Comparison of ENCODE assay signal across 13 cellular contexts in genomic region chr14:22390824-22391461, GRCh38.
DNase-seq lines count a peak whose midpoint lies in the region; ATAC-seq and TF ChIP-seq lines count a peak whose summit lies in the region.
"Had no signal": no experiment of that assay in that cellular context is flagged by ENCODE, and none has a peak within 500 bp of the region (broad histone marks: within the 10 kb centered on the region; RNA-seq: fewer than 3 reads in every experiment).

No MANE protein-coding gene starts in this region.

- peaks cover 38% of the 10 kb centered on the region for H3K4me1 ChIP-seq in RWPE2 (ENCODE audit: insufficient read depth, poor library complexity, severe bottlenecking)

- H3K4me3 ChIP-seq in RWPE2 (ENCODE audit: severe bottlenecking): no peak overlapping the region
- H3K4me3 ChIP-seq: smooth muscle cell, tibial artery had no signal

- peak overlapping the region; percentile 76 for H3K27ac ChIP-seq in RWPE2 (ENCODE audit: poor library complexity, severe bottlenecking)
- H3K27ac ChIP-seq: tibial artery had no signal

- no peaks in the 10 kb centered on the region for H3K36me3 Mint-ChIP-seq in activated CD8-positive, alpha-beta memory T cell treated with anti-CD3 and anti-CD28 coated beads, Interleukin-2, amount 10 ng/mL, durations not matched to agents 7 days and 5 days
- no peaks in the 10 kb centered on the region for H3K36me3 Mint-ChIP-seq in activated CD4-positive, alpha-beta T cell treated with anti-CD3 and anti-CD28 coated beads, Interleukin-2, amount 10 ng/mL, durations not matched to agents 7 days and 5 days (ENCODE audit: low read depth)
- H3K36me3 Mint-ChIP-seq: CD4-positive, alpha-beta memory T cell had no signal

- CTCF ChIA-PET in activated CD8-positive, alpha-beta memory T cell treated with anti-CD3 and anti-CD28 coated beads, Interleukin-2, amount 10 ng/mL, durations not matched to agents 7 days and 5 days (lab: Charles Lee): no interaction called here
- CTCF ChIA-PET in activated CD4-positive, alpha-beta T cell treated with anti-CD3 and anti-CD28 coated beads, Interleukin-2, amount 10 ng/mL, durations not matched to agents 7 days and 5 days (lab: Charles Lee): no interaction called here

- H3K27ac Mint-ChIP-seq in activated CD8-positive, alpha-beta memory T cell treated with anti-CD3 and anti-CD28 coated beads, Interleukin-2, amount 10 ng/mL, durations not matched to agents 7 days and 5 days: no peak overlapping the region
- H3K27ac Mint-ChIP-seq in activated CD4-positive, alpha-beta T cell treated with anti-CD3 and anti-CD28 coated beads, Interleukin-2, amount 10 ng/mL, durations not matched to agents 7 days and 5 days: no peak overlapping the region
- H3K27ac Mint-ChIP-seq: CD4-positive, alpha-beta memory T cell had no signal

- no peaks in the 10 kb centered on the region for H3K4me1 Mint-ChIP-seq in activated CD8-positive, alpha-beta memory T cell treated with anti-CD3 and anti-CD28 coated beads, Interleukin-2, amount 10 ng/mL, durations not matched to agents 7 days and 5 days
- no peaks in the 10 kb centered on the region for H3K4me1 Mint-ChIP-seq in activated CD4-positive, alpha-beta T cell treated with anti-CD3 and anti-CD28 coated beads, Interleukin-2, amount 10 ng/mL, durations not matched to agents 7 days and 5 days
- H3K4me1 Mint-ChIP-seq: CD4-positive, alpha-beta memory T cell had no signal

- no peak overlapping the region for H3K4me3 Mint-ChIP-seq in activated CD8-positive, alpha-beta memory T cell treated with anti-CD3 and anti-CD28 coated beads, Interleukin-2, amount 10 ng/mL, durations not matched to agents 7 days and 5 days
- H3K4me3 Mint-ChIP-seq in activated CD4-positive, alpha-beta T cell treated with anti-CD3 and anti-CD28 coated beads, Interleukin-2, amount 10 ng/mL, durations not matched to agents 7 days and 5 days: no peak overlapping the region
- H3K4me3 Mint-ChIP-seq: CD4-positive, alpha-beta memory T cell had no signal

- H3K36me3 ChIP-seq in RWPE2 (ENCODE audit: low read depth): no peaks in the 10 kb centered on the region
- H3K36me3 ChIP-seq: tibial artery had no signal

- H3K9me3 ChIP-seq in RWPE2 (ENCODE audit: severe bottlenecking): no peaks in the 10 kb centered on the region
- H3K9me3 ChIP-seq: tibial artery had no signal

- DNase-seq in RWPE2 (ENCODE audit: low spot score): no peak
- peak; percentile 76 for DNase-seq in renal cortical epithelial cell (ENCODE audit: low read depth)
- DNase-seq in activated CD8-positive, alpha-beta memory T cell treated with anti-CD3 and anti-CD28 coated beads, Interleukin-2, amount 10 ng/mL, durations not matched to agents 7 days and 5 days: no peak
- no peak for DNase-seq in NCI-H146 treated with DMSO at 0.1 percent for 48 hours (lab: John Stamatoyannopoulos, UW; ENCODE audit: unreplicated experiment)
- no peak for DNase-seq in left ventricle myocardium superior
- no peak for DNase-seq in activated CD4-positive, alpha-beta T cell treated with anti-CD3 and anti-CD28 coated beads, Interleukin-2, amount 10 ng/mL, durations not matched to agents 7 days and 5 days
- DNase-seq: activated CD4-positive, alpha-beta T cell treated with anti-CD3 and anti-CD28 coated beads for 1 hour; NCI-H1417 treated with DMSO at 0.1 percent for 48 hours; tibial artery had no signal

- H3K9me3 Mint-ChIP-seq in activated CD8-positive, alpha-beta memory T cell treated with anti-CD3 and anti-CD28 coated beads, Interleukin-2, amount 10 ng/mL, durations not matched to agents 7 days and 5 days (ENCODE audit: low read depth): no peaks in the 10 kb centered on the region
- H3K9me3 Mint-ChIP-seq in activated CD4-positive, alpha-beta T cell treated with anti-CD3 and anti-CD28 coated beads, Interleukin-2, amount 10 ng/mL, durations not matched to agents 7 days and 5 days: no peaks in the 10 kb centered on the region
- H3K9me3 Mint-ChIP-seq: CD4-positive, alpha-beta memory T cell had no signal

- H3K27me3 Mint-ChIP-seq in activated CD8-positive, alpha-beta memory T cell treated with anti-CD3 and anti-CD28 coated beads, Interleukin-2, amount 10 ng/mL, durations not matched to agents 7 days and 5 days: no peaks in the 10 kb centered on the region
- H3K27me3 Mint-ChIP-seq in activated CD4-positive, alpha-beta T cell treated with anti-CD3 and anti-CD28 coated beads, Interleukin-2, amount 10 ng/mL, durations not matched to agents 7 days and 5 days: no peaks in the 10 kb centered on the region
- H3K27me3 Mint-ChIP-seq: CD4-positive, alpha-beta memory T cell had no signal

- intact Hi-C loops in left ventricle myocardium superior (cut with micrococcal nuclease): loop anchor here (5.0 to 10.0 kb wide), 3 partner anchors 81 to 254 kb away; partner anchors contain the start of gene OR6J1

- ATAC-seq in GM18907 (IDR thresholded peaks at IDR 0.05; ENCODE audit: unreplicated experiment) (peak; percentile 61), HG02970 (IDR thresholded peaks at IDR 0.05; ENCODE audit: low FRiP score, unreplicated experiment) (peak; percentile 44), RWPE2 (ENCODE audit: low read depth) (peak; percentile 87), left ventricle myocardium superior (no peak)
- no peak for ATAC-seq in activated CD8-positive, alpha-beta memory T cell treated with anti-CD3 and anti-CD28 coated beads, Interleukin-2, amount 10 ng/mL, durations not matched to agents 7 days and 5 days

- TF ChIP-seq CTCF in RWPE2 (IDR thresholded peaks at IDR 0.05; ENCODE audit: poor library complexity, severe bottlenecking): no peak

- no peaks in the 10 kb centered on the region for H3K27me3 ChIP-seq in RWPE2 (ENCODE audit: insufficient read depth, poor library complexity, severe bottlenecking)

- POLR2A ChIA-PET in activated CD4-positive, alpha-beta T cell treated with anti-CD3 and anti-CD28 coated beads, Interleukin-2, amount 10 ng/mL, durations not matched to agents 7 days and 5 days (lab: Charles Lee): no interaction called here

Comparison
In these comparisons a context has a peak if more than half of its experiments do, and no peak if none do; other contexts are left out.
1. ATAC-seq: peak in GM18907 (single experiment), HG02970 (single experiment) and RWPE2 (single experiment); none in activated CD8-positive, alpha-beta memory T cell treated with anti-CD3 and anti-CD28 coated beads, Interleukin-2, amount 10 ng/mL, durations not matched to agents 7 days and 5 days (single experiment) and left ventricle myocardium superior (single experiment).